ENCODE assay signal across 8 cellular contexts in the genomic region with DNA sequence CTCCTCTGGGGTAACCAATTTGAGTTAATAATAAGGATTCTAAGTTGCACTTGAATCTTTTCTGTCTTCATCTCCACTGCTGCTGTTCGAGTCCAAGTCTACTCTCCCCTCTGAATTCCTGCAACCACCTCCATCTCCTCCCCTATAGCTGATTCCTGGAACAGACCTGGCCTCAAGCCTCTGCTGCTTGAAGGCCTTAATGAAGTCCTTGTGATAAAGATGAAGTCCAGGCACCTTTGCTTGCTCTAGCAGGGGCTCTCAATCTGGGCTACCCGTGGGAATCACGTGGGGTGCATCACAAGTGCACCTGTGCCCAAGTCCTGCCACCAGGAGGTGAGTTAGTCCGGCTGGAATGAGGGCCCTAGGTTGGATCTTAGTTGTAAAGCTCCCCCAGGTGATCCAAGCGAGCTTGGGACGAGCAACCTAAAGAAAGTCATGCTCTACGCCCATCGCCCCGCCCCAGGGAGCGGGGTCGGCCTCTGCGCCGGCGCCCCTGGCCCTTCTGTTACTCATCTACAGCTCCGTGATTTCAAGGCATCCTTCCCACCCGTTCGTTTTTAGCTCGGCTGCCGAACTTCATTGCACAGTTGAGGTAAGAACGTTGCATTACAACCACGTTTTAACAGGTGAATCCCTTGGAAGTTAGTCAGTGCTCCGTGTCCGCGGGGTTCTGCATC.
DNase-seq lines count a peak whose midpoint lies in the region; ATAC-seq lines count a peak whose summit lies in the region.

No MANE protein-coding gene starts in this region.

- DNase-seq in DMS53 treated with DMSO at 0.1 percent for 48 hours (lab: John Stamatoyannopoulos, UW; ENCODE audit: unreplicated experiment) (peak; percentile 35), GF-D8 (lab: John Stamatoyannopoulos, UW) (no peak), SKM-1 treated with dmso at 0.1 percent for 144 hours (lab: John Stamatoyannopoulos, UW; ENCODE audit: unreplicated experiment) (no peak), SHP77 treated with DMSO at 0.1 percent for 48 hours (lab: John Stamatoyannopoulos, UW) (no peak)

- H3K36me3 Mint-ChIP-seq in activated naive CD4-positive, alpha-beta T cell treated with anti-CD3 and anti-CD28 coated beads, Interleukin-2, amount 50 U/mL, for 24 hours, result peaks cover 9% of the 10 kb centered on the region
- peaks cover 30% of the 10 kb centered on the region for H3K36me3 Mint-ChIP-seq in stimulated activated memory B cell treated with anti-CD40 and anti-IgM and Interleukin-4, amounts not matched to agents 10 μg/mL and 1 μg/mL and 100 μg/mL, for 72 hours

- peaks cover 5% of the 10 kb centered on the region for H3K9me3 ChIP-seq in iPS-18c (ENCODE audit: control insufficient read depth, insufficient read depth, low read length)

- H3K4me1 Mint-ChIP-seq in activated naive CD4-positive, alpha-beta T cell treated with anti-CD3 and anti-CD28 coated beads, Interleukin-2, amount 50 U/mL, for 24 hours, result peaks cover 34% of the 10 kb centered on the region
- H3K4me1 Mint-ChIP-seq in stimulated activated memory B cell treated with anti-CD40 and anti-IgM and Interleukin-4, amounts not matched to agents 10 μg/mL and 1 μg/mL and 100 μg/mL, for 72 hours, result peaks cover 38% of the 10 kb centered on the region

- peak overlapping the region; percentile 81 for H3K4me3 Mint-ChIP-seq in activated naive CD4-positive, alpha-beta T cell treated with anti-CD3 and anti-CD28 coated beads, Interleukin-2, amount 50 U/mL, for 24 hours
- peak overlapping the region; percentile 80 for H3K4me3 Mint-ChIP-seq in stimulated activated memory B cell treated with anti-CD40 and anti-IgM and Interleukin-4, amounts not matched to agents 10 μg/mL and 1 μg/mL and 100 μg/mL, for 72 hours

- peak overlapping the region; percentile 58; the same call in 1 of the 2 replicates for H3K4me3 ChIP-seq in iPS-18c (ENCODE audit: insufficient read depth, low read depth, low read length)

- ATAC-seq in HG03354 (IDR thresholded peaks at IDR 0.05; ENCODE audit: poor library complexity, severe bottlenecking, unreplicated experiment), result peak; percentile 33
- no peak for ATAC-seq in stimulated activated memory B cell treated with anti-CD40 and anti-IgM and Interleukin-4, amounts not matched to agents 10 μg/mL and 1 μg/mL and 100 μg/mL, for 72 hours

- no peaks in the 10 kb centered on the region for H3K9me3 Mint-ChIP-seq in activated naive CD4-positive, alpha-beta T cell treated with anti-CD3 and anti-CD28 coated beads, Interleukin-2, amount 50 U/mL, for 24 hours
- no peaks in the 10 kb centered on the region for H3K9me3 Mint-ChIP-seq in stimulated activated memory B cell treated with anti-CD40 and anti-IgM and Interleukin-4, amounts not matched to agents 10 μg/mL and 1 μg/mL and 100 μg/mL, for 72 hours

- H3K27ac Mint-ChIP-seq in activated naive CD4-positive, alpha-beta T cell treated with anti-CD3 and anti-CD28 coated beads, Interleukin-2, amount 50 U/mL, for 24 hours, result peak overlapping the region; percentile 70
- peak overlapping the region; percentile 91 for H3K27ac Mint-ChIP-seq in stimulated activated memory B cell treated with anti-CD40 and anti-IgM and Interleukin-4, amounts not matched to agents 10 μg/mL and 1 μg/mL and 100 μg/mL, for 72 hours

- no peaks in the 10 kb centered on the region for H3K27me3 Mint-ChIP-seq in activated naive CD4-positive, alpha-beta T cell treated with anti-CD3 and anti-CD28 coated beads, Interleukin-2, amount 50 U/mL, for 24 hours
- H3K27me3 Mint-ChIP-seq in stimulated activated memory B cell treated with anti-CD40 and anti-IgM and Interleukin-4, amounts not matched to agents 10 μg/mL and 1 μg/mL and 100 μg/mL, for 72 hours, result no peaks in the 10 kb centered on the region
